ENCODE assay signal across 28 cellular contexts in genomic region chr12:115051378-115051777, GRCh38.
"Had no signal": no experiment of that assay in that cellular context is flagged by ENCODE, and none has a peak within 500 bp of the region (broad histone marks: within the 10 kb centered on the region; RNA-seq: fewer than 3 reads in every experiment).

No MANE protein-coding gene starts in this region.

- H3K4me1 ChIP-seq: left ventricle myocardium inferior, parathyroid adenoma, psoas muscle, right atrium auricular region, right lobe of liver, tibial nerve, uterus had no signal

- H3K27me3 ChIP-seq: neural progenitor cell, neutrophil, right atrium auricular region, right lobe of liver, tibial nerve, uterus had no signal

- H3K36me3 ChIP-seq: left ventricle myocardium inferior, neural progenitor cell, neutrophil, right atrium auricular region, right lobe of liver, tibial nerve, uterus had no signal

- H3K4me3 ChIP-seq: left ventricle myocardium inferior, lung, mucosa of descending colon, neural progenitor cell, psoas muscle, right atrium auricular region, right lobe of liver, smooth muscle cell, tibial nerve, uterus had no signal

- ATAC-seq: left colon; mucosa of descending colon; naive thymus-derived CD4-positive, alpha-beta T cell; psoas muscle; stimulated activated memory B cell treated with anti-CD40 and anti-IgM and Interleukin-4, amounts not matched to agents 10 μg/mL and 1 μg/mL and 100 μg/mL, for 72 hours; stimulated activated naive CD8-positive, alpha-beta T cell treated with anti-CD3 and anti-CD28 coated beads, Interleukin-15, amount 100 ng/mL, for 72 hours had no signal

- H3K27ac ChIP-seq: left ventricle myocardium inferior, neural progenitor cell, neutrophil, parathyroid adenoma, psoas muscle, right atrium auricular region, right lobe of liver, tibial nerve, uterus had no signal

- H3K9me3 ChIP-seq: mucosa of descending colon, neutrophil, psoas muscle, right lobe of liver, tibial nerve, uterus had no signal

- DNase-seq: hypothalamus; immature natural killer cell; kidney; left colon; left ventricle myocardium inferior; mesendoderm; midbrain; mucosa of descending colon; naive thymus-derived CD4-positive, alpha-beta T cell; occipital lobe; psoas muscle; right lobe of liver; stimulated activated CD4-positive, alpha-beta T cell treated with anti-CD3 and anti-CD28 coated beads, Interleukin-1b, Interleukin-23, amount 100 ng/mL, for 48 hours; stimulated activated CD4-positive, alpha-beta T cell treated with anti-CD3 and anti-CD28 coated beads, Interleukin-2, amount 100 ng/mL, for 48 hours; stimulated activated CD4-positive, alpha-beta T cell treated with anti-CD3 and anti-CD28 coated beads, Interleukin-4, amount 100 ng/mL, for 4 hours; stimulated activated CD8-positive, alpha-beta memory T cell treated with anti-CD3 and anti-CD28 coated beads, Interleukin-4, amount 100 ng/mL, for 48 hours; stimulated activated naive CD4-positive, alpha-beta T cell treated with Interleukin-2 at 50 U/mL for 16 hours; stimulated activated naive CD8-positive, alpha-beta T cell treated with anti-CD3 and anti-CD28 coated beads, Interleukin-15, amount 100 ng/mL, for 72 hours; substantia nigra; uterus had no signal
